12 cellular contexts compared by ENCODE assay signal in the genomic region with DNA sequence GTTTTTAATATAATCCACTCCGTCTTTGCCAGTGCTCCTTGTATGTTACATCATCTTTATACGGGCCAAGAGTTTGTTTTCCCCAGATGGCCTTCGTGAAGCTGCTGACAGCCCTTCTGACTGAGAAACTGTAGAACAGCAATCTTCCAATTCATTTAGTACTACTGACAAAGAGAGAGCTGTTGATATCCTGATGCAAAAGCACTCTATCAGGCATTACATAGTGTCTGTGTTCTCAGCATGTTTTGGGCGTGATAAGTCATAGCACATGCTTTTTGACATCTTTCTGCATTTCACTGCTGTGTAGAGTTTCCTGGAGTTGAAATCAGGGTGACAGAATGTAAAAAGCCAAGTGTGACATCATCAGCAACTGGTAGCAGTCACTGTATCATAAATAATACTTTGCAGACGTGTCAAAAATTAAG.
A peak's percentile ranks its signal among the peaks of the same experiment; 100 is the strongest.
DNase-seq lines count a peak whose midpoint lies in the region; ATAC-seq and TF ChIP-seq lines count a peak whose summit lies in the region.
"Had no signal": no experiment of that assay in that cellular context is flagged by ENCODE, and none has a peak within 500 bp of the region (broad histone marks: within the 10 kb centered on the region; RNA-seq: fewer than 3 reads in every experiment).

No MANE protein-coding gene starts in this region.

- H3K27ac ChIP-seq in substantia nigra (ENCODE audit: low read depth, low read length, poor library complexity, severe bottlenecking) = peak overlapping the region; percentile 75
- H3K27ac ChIP-seq: upper lobe of right lung had no signal

- no peaks in the 10 kb centered on the region for H3K36me3 Mint-ChIP-seq in activated naive CD4-positive, alpha-beta T cell treated with anti-CD3 and anti-CD28 coated beads, Interleukin-2, amount 10 ng/mL, durations not matched to agents 7 days and 5 days

- H3K4me3 Mint-ChIP-seq in activated naive CD4-positive, alpha-beta T cell treated with anti-CD3 and anti-CD28 coated beads, Interleukin-2, amount 10 ng/mL, durations not matched to agents 7 days and 5 days = no peak overlapping the region
- no peak overlapping the region for H3K4me3 Mint-ChIP-seq in stimulated activated naive CD8-positive, alpha-beta T cell treated with anti-CD3 and anti-CD28 coated beads, Interleukin-15, amount 100 ng/mL, for 72 hours
- H3K4me3 Mint-ChIP-seq: nephron progenitor cell had no signal

- no peak overlapping the region for H3K27ac Mint-ChIP-seq in activated naive CD4-positive, alpha-beta T cell treated with anti-CD3 and anti-CD28 coated beads, Interleukin-2, amount 10 ng/mL, durations not matched to agents 7 days and 5 days
- no peak overlapping the region for H3K27ac Mint-ChIP-seq in stimulated activated naive CD8-positive, alpha-beta T cell treated with anti-CD3 and anti-CD28 coated beads, Interleukin-15, amount 100 ng/mL, for 72 hours
- H3K27ac Mint-ChIP-seq: nephron progenitor cell had no signal

- no peaks in the 10 kb centered on the region for H3K4me1 Mint-ChIP-seq in activated naive CD4-positive, alpha-beta T cell treated with anti-CD3 and anti-CD28 coated beads, Interleukin-2, amount 10 ng/mL, durations not matched to agents 7 days and 5 days
- H3K4me1 Mint-ChIP-seq in stimulated activated naive CD8-positive, alpha-beta T cell treated with anti-CD3 and anti-CD28 coated beads, Interleukin-15, amount 100 ng/mL, for 72 hours = no peaks in the 10 kb centered on the region
- H3K4me1 Mint-ChIP-seq: nephron progenitor cell had no signal

- ATAC-seq in stimulated activated naive CD8-positive, alpha-beta T cell treated with anti-CD3 and anti-CD28 coated beads, Interleukin-15, amount 100 ng/mL, for 72 hours = no peak
- ATAC-seq: upper lobe of right lung had no signal

- TF ChIP-seq CTCF in choroid plexus epithelial cell (conservative IDR thresholded peaks at IDR 0.05; ENCODE audit: low read depth, low read length) = no peak

- CTCF ChIA-PET in activated naive CD4-positive, alpha-beta T cell treated with anti-CD3 and anti-CD28 coated beads, Interleukin-2, amount 10 ng/mL, durations not matched to agents 7 days and 5 days (lab: Charles Lee) = no interaction called here

- no peaks in the 10 kb centered on the region for H3K27me3 Mint-ChIP-seq in activated naive CD4-positive, alpha-beta T cell treated with anti-CD3 and anti-CD28 coated beads, Interleukin-2, amount 10 ng/mL, durations not matched to agents 7 days and 5 days
- H3K27me3 Mint-ChIP-seq in stimulated activated naive CD8-positive, alpha-beta T cell treated with anti-CD3 and anti-CD28 coated beads, Interleukin-15, amount 100 ng/mL, for 72 hours = no peaks in the 10 kb centered on the region

- no peaks in the 10 kb centered on the region for H3K9me3 Mint-ChIP-seq in activated naive CD4-positive, alpha-beta T cell treated with anti-CD3 and anti-CD28 coated beads, Interleukin-2, amount 10 ng/mL, durations not matched to agents 7 days and 5 days
- H3K9me3 Mint-ChIP-seq in stimulated activated naive CD8-positive, alpha-beta T cell treated with anti-CD3 and anti-CD28 coated beads, Interleukin-15, amount 100 ng/mL, for 72 hours = no peaks in the 10 kb centered on the region
- H3K9me3 Mint-ChIP-seq: nephron progenitor cell had no signal

- peak; percentile 14 for DNase-seq in NCI-H82 (lab: John Stamatoyannopoulos, UW)
- DNase-seq in NCI-H82 treated with DMSO at 0.1 percent for 48 hours (lab: John Stamatoyannopoulos, UW; ENCODE audit: unreplicated experiment) = no peak
- DNase-seq in choroid plexus epithelial cell (ENCODE audit: low read depth) = peak; percentile 1
- peak; percentile 24 to 47 for DNase-seq in hippocampal formation (lab: John Stamatoyannopoulos, UW)
- peak in 10 of 49 donors; percentile 2 to 38 (median 7) for DNase-seq in substantia nigra (lab: John Stamatoyannopoulos, UW)
- no peak for DNase-seq in HuH-7.5 (ENCODE audit: low spot score)
- no peak for DNase-seq in activated naive CD4-positive, alpha-beta T cell treated with anti-CD3 and anti-CD28 coated beads, Interleukin-2, amount 10 ng/mL, durations not matched to agents 7 days and 5 days
- DNase-seq in stimulated activated naive CD8-positive, alpha-beta T cell treated with anti-CD3 and anti-CD28 coated beads, Interleukin-15, amount 100 ng/mL, for 72 hours = no peak
- DNase-seq: activated gamma-delta T cell, DMS153, nephron progenitor cell, upper lobe of right lung had no signal

- H3K4me3 ChIP-seq in choroid plexus epithelial cell (ENCODE audit: low read depth, low read length) = no peak overlapping the region
- H3K4me3 ChIP-seq: upper lobe of right lung had no signal

Comparison
In these comparisons a context has a peak if more than half of its experiments do, and no peak if none do; other contexts are left out.
1. DNase-seq: peak in NCI-H82 (single experiment), choroid plexus epithelial cell (single experiment) and hippocampal formation (2 of 2); none in NCI-H82 treated with DMSO at 0.1 percent for 48 hours (single experiment), HuH-7.5 (single experiment), activated naive CD4-positive, alpha-beta T cell treated with anti-CD3 and anti-CD28 coated beads, Interleukin-2, amount 10 ng/mL, durations not matched to agents 7 days and 5 days (single experiment) and stimulated activated naive CD8-positive, alpha-beta T cell treated with anti-CD3 and anti-CD28 coated beads, Interleukin-15, amount 100 ng/mL, for 72 hours (0 of 2).